In genomic region chr2:73983322-73984202, GRCh38 we compare ENCODE assay signal across 8 cellular contexts. TPM values are rescaled to one million over a fixed set of nuclear protein-coding genes. Genes with fewer than 3 reads are reported as not detected.
DNase-seq lines count a peak whose midpoint lies in the region; ATAC-seq, FAIRE-seq and TF ChIP-seq lines count a peak whose summit lies in the region.

No MANE protein-coding gene starts in this region.

- TF ChIP-seq POLR2A in GM12891 (IDR thresholded peaks at IDR 0.05; ENCODE audit: low read depth, low read length): peak; percentile 37; the same call in 1 of the 2 replicates

- H3K27me3 ChIP-seq in ACC112 (ENCODE audit: insufficient read depth, low read length): no peaks in the 10 kb centered on the region
- no peaks in the 10 kb centered on the region for H3K27me3 ChIP-seq in mucosa of rectum (ENCODE audit: control insufficient read depth in 2 of 2, insufficient read depth in 2 of 2, low read length in 2 of 2)

- H3K9ac ChIP-seq in mucosa of rectum (ENCODE audit: low read depth in 1 of 2, low read length in 2 of 2): peak overlapping the region; percentile 83 to 93

- H3K79me2 ChIP-seq in ACC112 (ENCODE audit: control insufficient read depth, insufficient read depth, low read length, unreplicated experiment): peaks cover 28% of the 10 kb centered on the region

- H3K4me3 ChIP-seq in ACC112 (ENCODE audit: low read depth, low read length): peak overlapping the region; percentile 81
- peak overlapping the region; percentile 86 for H3K4me3 ChIP-seq in coronary artery
- peak overlapping the region; percentile 70 to 75 for H3K4me3 ChIP-seq in mucosa of rectum (ENCODE audit: low read length in 2 of 2)

- ATAC-seq in HG03457 (IDR thresholded peaks at IDR 0.05; ENCODE audit: unreplicated experiment) (no peak), GM18873 (IDR thresholded peaks at IDR 0.05; ENCODE audit: low FRiP score, unreplicated experiment) (no peak)

- H3K27ac ChIP-seq in ACC112 (ENCODE audit: low read depth, low read length): no peak overlapping the region
- peak overlapping the region in 1 of 2 donors; percentile 77 for H3K27ac ChIP-seq in coronary artery
- peak overlapping the region; percentile 98 to 99 for H3K27ac ChIP-seq in mucosa of rectum (ENCODE audit: low read depth in 2 of 2, low read length in 2 of 2)

- H3K4me1 ChIP-seq in ACC112 (ENCODE audit: control insufficient read depth, insufficient read depth, low read length, unreplicated experiment) (peaks cover 47% of the 10 kb centered on the region), mucosa of rectum (ENCODE audit: control insufficient read depth in 2 of 2, insufficient read depth in 2 of 2, low read length in 2 of 2) (peaks cover 60 to 64% of the 10 kb centered on the region in 2 donors)

- H3K36me3 ChIP-seq in ACC112 (ENCODE audit: insufficient read depth, low read length): peaks cover 7% of the 10 kb centered on the region; the same call in 1 of the 2 replicates
- peaks cover 0 to 6% of the 10 kb centered on the region in 2 donors for H3K36me3 ChIP-seq in mucosa of rectum (ENCODE audit: control insufficient read depth in 2 of 2, insufficient read depth in 2 of 2, low read length in 2 of 2)

- no peak for TF ChIP-seq CTCF in coronary artery (IDR thresholded peaks at IDR 0.05)

- peak; percentile 63 for FAIRE-seq in GM12891 (lab: Jason Lieb, UNC)

- DNase-seq in GM12891 (ENCODE audit: insufficient read length, low spot score): no peak
- peak; percentile 27 for DNase-seq in NOMO-1 treated with DMSO at 0.1 percent for 48 hours (lab: John Stamatoyannopoulos, UW; ENCODE audit: unreplicated experiment)
- no peak for DNase-seq in coronary artery (ENCODE audit: low spot score)
- no peak for DNase-seq in stimulated activated CD4-positive, alpha-beta T cell treated with anti-CD3 and anti-CD28 coated beads, Interleukin-4, amount 100 ng/mL, for 24 hours

- H2AFZ ChIP-seq in ACC112 (ENCODE audit: low read length, unreplicated experiment): no peak overlapping the region

- H3K9me3 ChIP-seq in mucosa of rectum (ENCODE audit: control insufficient read depth in 2 of 2, low read length in 2 of 2): no peaks in the 10 kb centered on the region

TF ChIP-seq in GM12891, 5 proteins besides CTCF, POLR2A, EP300 and RAD21:
- TF ChIP-seq SPI1 (IDR thresholded peaks at IDR 0.05; ENCODE audit: low read depth, low read length) (no peak; the same call in 1 of the 2 replicates), POLR2AphosphoS5 (IDR thresholded peaks at IDR 0.05; ENCODE audit: low read depth, low read length) (no peak; the same call in 1 of the 2 replicates), TAF1 (IDR thresholded peaks at IDR 0.05; ENCODE audit: low read depth, low read length) (no peak), PAX5 (IDR thresholded peaks at IDR 0.05; ENCODE audit: insufficient read depth, low read length, severe bottlenecking) (no peak), POU2F2 (IDR thresholded peaks at IDR 0.05; ENCODE audit: low read depth, low read length) (no peak)

RNA-seq across cellular contexts. Expression of gene TET3, which starts 1.1 kb away (rescaled TPM):
- polyA plus RNA-seq in GM12891 (2012; ENCODE audit: low read depth, missing spikeins): 9.6 TPM

RNA-seq across cellular contexts. Expression of gene DGUOK, which starts 56.9 kb away (rescaled TPM):
- 110 TPM for polyA plus RNA-seq in GM12891 (2012; ENCODE audit: low read depth, missing spikeins)
